Comparison of ENCODE assay signal across 22 cellular contexts in the genomic region with DNA sequence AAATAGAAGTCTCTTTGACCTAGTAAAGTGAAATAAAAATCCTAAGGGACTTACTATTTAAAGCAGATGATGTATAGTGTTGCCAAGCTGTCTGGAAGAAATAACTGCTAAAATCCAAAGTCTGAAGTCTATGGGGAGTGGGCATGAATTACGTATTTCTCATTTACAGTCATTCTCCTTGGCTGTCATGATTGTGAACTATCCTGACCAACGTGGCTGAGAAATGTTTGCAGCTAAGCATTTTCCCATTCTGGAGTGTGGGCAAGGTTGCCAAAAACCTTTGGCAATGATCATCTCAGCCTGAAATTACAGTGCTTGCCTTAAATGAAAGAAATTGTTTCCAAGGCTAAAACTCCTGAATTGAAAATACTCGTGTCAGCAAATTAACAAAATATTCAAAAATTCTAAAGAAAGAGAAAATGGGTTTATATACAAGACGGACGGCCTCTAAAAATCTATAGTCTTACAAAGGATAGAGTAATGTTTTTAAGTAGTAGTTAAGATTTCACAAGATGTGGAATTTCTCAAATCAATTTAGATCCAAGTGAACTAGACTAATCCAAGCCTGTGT.
A peak's percentile ranks its signal among the peaks of the same experiment; 100 is the strongest.
DNase-seq lines count a peak whose midpoint lies in the region; ATAC-seq, FAIRE-seq and TF ChIP-seq lines count a peak whose summit lies in the region.
"Had no signal": no experiment of that assay in that cellular context is flagged by ENCODE, and none has a peak within 500 bp of the region (broad histone marks: within the 10 kb centered on the region; RNA-seq: fewer than 3 reads in every experiment).

No MANE protein-coding gene starts in this region.

- H3K27ac ChIP-seq in pancreas = no peak overlapping the region
- H3K27ac ChIP-seq: BLaER1, foreskin keratinocyte, upper lobe of left lung had no signal

- H3K27ac Mint-ChIP-seq in activated naive CD4-positive, alpha-beta T cell treated with anti-CD3 and anti-CD28 coated beads, Interleukin-2, amount 10 ng/mL, durations not matched to agents 7 days and 5 days = no peak overlapping the region
- H3K27ac Mint-ChIP-seq: activated T-helper 1 cell treated with anti-CD3 and anti-CD28 coated beads, Interleukin-12 subunit alpha, Interleukin-12 subunit beta, Interleukin-2, Interleukin-4 antibody, amounts not matched to agents 30 ng/mL and 10 ng/mL and 1 ng/mL, durations not matched to agents 14 hours and 24 hours and 36 hours; WTC11 had no signal

- H3K27me3 Mint-ChIP-seq in activated naive CD4-positive, alpha-beta T cell treated with anti-CD3 and anti-CD28 coated beads, Interleukin-2, amount 10 ng/mL, durations not matched to agents 7 days and 5 days = no peaks in the 10 kb centered on the region

- H3K4me1 ChIP-seq in adipocyte (ENCODE audit: control insufficient read depth, insufficient read depth, low read length) (peaks cover 42% of the 10 kb centered on the region), pancreas (peaks cover 13 to 35% (median 16%) of the 10 kb centered on the region in 3 donors), mucosa of descending colon (ENCODE audit: low read depth) (no peaks in the 10 kb centered on the region)
- H3K4me1 ChIP-seq: BLaER1, Caco-2, foreskin keratinocyte, upper lobe of left lung had no signal

- 56 to 57% methylated on average over 5 of the region's 5 CpGs for WGBS in pancreas, 2 donors

- ATAC-seq in pancreas (peak in 3 of 4 donors; percentile 16 to 39 (median 34)), HG03025 (IDR thresholded peaks at IDR 0.05; ENCODE audit: low FRiP score, unreplicated experiment) (no peak), mucosa of descending colon (no peak)
- ATAC-seq: foreskin keratinocyte, WTC11 had no signal

- peak overlapping the region; percentile 64 for H3K9ac ChIP-seq in adipocyte (ENCODE audit: low read length)
- H3K9ac ChIP-seq: BLaER1 had no signal

- TF ChIP-seq CTCF in AG10803 (conservative IDR thresholded peaks at IDR 0.05; ENCODE audit: low read length) (no peak), pancreas (IDR thresholded peaks at IDR 0.05) (no peak), mucosa of descending colon (IDR thresholded peaks at IDR 0.05) (no peak)

- H3K27me3 ChIP-seq in adipocyte (replicated peaks; ENCODE audit: control insufficient read depth, insufficient read depth, low read length) = no peaks in the 10 kb centered on the region
- no peaks in the 10 kb centered on the region for H3K27me3 ChIP-seq in pancreas
- H3K27me3 ChIP-seq: BLaER1, foreskin keratinocyte, upper lobe of left lung had no signal

- H3K4me3 ChIP-seq in AG10803 (ENCODE audit: low read length) (no peak overlapping the region), adipocyte (ENCODE audit: low read length) (peak overlapping the region; percentile 8), pancreas (no peak overlapping the region), mucosa of descending colon (no peak overlapping the region)
- H3K4me3 ChIP-seq: BLaER1, upper lobe of left lung had no signal

- peaks cover 54% of the 10 kb centered on the region for H3K36me3 Mint-ChIP-seq in activated naive CD4-positive, alpha-beta T cell treated with anti-CD3 and anti-CD28 coated beads, Interleukin-2, amount 10 ng/mL, durations not matched to agents 7 days and 5 days

- no peak overlapping the region for H3K4me3 Mint-ChIP-seq in activated naive CD4-positive, alpha-beta T cell treated with anti-CD3 and anti-CD28 coated beads, Interleukin-2, amount 10 ng/mL, durations not matched to agents 7 days and 5 days
- H3K4me3 Mint-ChIP-seq: activated T-helper 1 cell treated with anti-CD3 and anti-CD28 coated beads, Interleukin-12 subunit alpha, Interleukin-12 subunit beta, Interleukin-2, Interleukin-4 antibody, amounts not matched to agents 30 ng/mL and 10 ng/mL and 1 ng/mL, durations not matched to agents 14 hours and 24 hours and 36 hours; WTC11 had no signal

- no peak for FAIRE-seq in pancreas (lab: Jason Lieb, UNC)
- FAIRE-seq: GM12891 had no signal

- H3K9me3 ChIP-seq in adipocyte (ENCODE audit: control insufficient read depth, low read length) = peaks cover 9% of the 10 kb centered on the region
- no peaks in the 10 kb centered on the region for H3K9me3 ChIP-seq in pancreas
- peaks cover 4% of the 10 kb centered on the region for H3K9me3 ChIP-seq in mucosa of descending colon
- H3K9me3 ChIP-seq: Caco-2 had no signal

- intact Hi-C loops in pancreas (cut with DNase I) (no loop called here), mucosa of descending colon (cut with DNase I, micrococcal nuclease) (no loop called here)

- peaks cover 1% of the 10 kb centered on the region for H3K9me3 Mint-ChIP-seq in activated naive CD4-positive, alpha-beta T cell treated with anti-CD3 and anti-CD28 coated beads, Interleukin-2, amount 10 ng/mL, durations not matched to agents 7 days and 5 days

- H3K36me3 ChIP-seq in adipocyte (ENCODE audit: control insufficient read depth, insufficient read depth, low read length, severe bottlenecking) (peaks cover 57% of the 10 kb centered on the region), pancreas (peaks cover 0 to 9% (median 0%) of the 10 kb centered on the region in 3 donors), mucosa of descending colon (ENCODE audit: low read depth) (no peaks in the 10 kb centered on the region)

- DNase-seq in AG10803 (ENCODE audit: low read depth) = peak; percentile 25
- DNase-seq in adipocyte (ENCODE audit: low read depth) = no peak
- DNase-seq in fibroblast of the conjunctiva (ENCODE audit: low read depth) = peak; percentile 68
- no peak for DNase-seq in pancreas
- DNase-seq in activated naive CD4-positive, alpha-beta T cell treated with anti-CD3 and anti-CD28 coated beads, Interleukin-2, amount 10 ng/mL, durations not matched to agents 7 days and 5 days = no peak
- DNase-seq in DMS 273 treated with DMSO at 0.1 percent for 48 hours (lab: John Stamatoyannopoulos, UW) = no peak
- no peak for DNase-seq in mucosa of descending colon
- DNase-seq: activated naive CD4-positive, alpha-beta T cell treated with anti-CD3 and anti-CD28 coated beads, Interleukin-2, amount 50 U/mL, for 16 hours; Caco-2; DMS79 treated with DMSO at 0.1 percent for 48 hours; foreskin keratinocyte; NCI-H1105 treated with DMSO at 0.1 percent for 48 hours; NCI-H2029 treated with DMSO at 0.1 percent for 48 hours; NCI-H226; SW 1271; T1000; upper lobe of left lung had no signal

- CTCF ChIA-PET in activated naive CD4-positive, alpha-beta T cell treated with anti-CD3 and anti-CD28 coated beads, Interleukin-2, amount 10 ng/mL, durations not matched to agents 7 days and 5 days (lab: Charles Lee) = no interaction called here

- H3K4me1 Mint-ChIP-seq in activated naive CD4-positive, alpha-beta T cell treated with anti-CD3 and anti-CD28 coated beads, Interleukin-2, amount 10 ng/mL, durations not matched to agents 7 days and 5 days = peaks cover 4% of the 10 kb centered on the region
- H3K4me1 Mint-ChIP-seq: WTC11 had no signal

Comparison
In these comparisons a context has a peak if more than half of its experiments do, and no peak if none do; other contexts are left out.
1. DNase-seq: peak in AG10803 (single experiment) and fibroblast of the conjunctiva (single experiment); none in adipocyte (single experiment), pancreas (0 of 6), activated naive CD4-positive, alpha-beta T cell treated with anti-CD3 and anti-CD28 coated beads, Interleukin-2, amount 10 ng/mL, durations not matched to agents 7 days and 5 days (single experiment), DMS 273 treated with DMSO at 0.1 percent for 48 hours (single experiment) and mucosa of descending colon (0 of 3).
2. ATAC-seq: peak in pancreas (3 of 4); none in HG03025 (single experiment) and mucosa of descending colon (single experiment).